8 cellular contexts compared by ENCODE assay signal in genomic region chr1:38641661-38642060, GRCh38.
"Had no signal": no experiment of that assay in that cellular context is flagged by ENCODE, and none has a peak within 500 bp of the region (broad histone marks: within the 10 kb centered on the region; RNA-seq: fewer than 3 reads in every experiment).

No MANE protein-coding gene starts in this region.

- DNase-seq: GM23248, GOT3, H7, H9, HCEC 1CT, HFFc6 had no signal

- H3K4me3 ChIP-seq: GM23248, GM23338, HAP-1 had no signal

- H3K4me1 ChIP-seq: HAP-1 had no signal

- H3K27ac ChIP-seq: GM23248 had no signal

- H3K9me3 ChIP-seq: HAP-1 had no signal

- H3K36me3 ChIP-seq: HAP-1 had no signal
